In the genomic region with DNA sequence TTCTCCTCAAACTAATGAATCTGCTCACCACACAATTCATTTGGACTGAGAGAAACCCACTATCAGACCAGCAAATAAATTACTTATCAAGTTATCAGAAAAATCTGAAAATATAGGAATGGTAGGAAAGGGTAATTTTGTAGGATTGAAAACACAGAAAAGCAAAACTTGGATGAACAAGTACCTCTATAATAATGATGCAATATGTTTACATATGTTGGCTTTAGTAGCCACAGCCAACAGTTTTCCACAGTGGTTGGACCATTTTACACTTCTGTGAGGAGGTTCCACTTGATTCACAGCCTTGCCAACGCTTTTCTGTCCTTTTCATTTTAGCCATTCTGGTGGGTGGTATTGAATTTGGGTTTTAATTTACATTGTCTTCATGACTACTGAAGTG, we compare ENCODE assay signal across 32 cellular contexts.
"Had no signal": no experiment of that assay in that cellular context is flagged by ENCODE, and none has a peak within 500 bp of the region (broad histone marks: within the 10 kb centered on the region; RNA-seq: fewer than 3 reads in every experiment).

No MANE protein-coding gene starts in this region.

- H3K36me3 ChIP-seq: neutrophil, spleen, suprapubic skin, tibial artery, transverse colon, upper lobe of right lung, uterus had no signal

- ATAC-seq: naive thymus-derived CD8-positive, alpha-beta T cell; natural killer cell treated with Interleukin-12 subunit alpha and Interleukin-12 subunit beta and Interleukin-15 and Interleukin-18, amount 100 ng/mL, for 72 hours; psoas muscle; right cardiac atrium; sciatic nerve; stimulated activated memory B cell treated with anti-CD40 and anti-IgM and Interleukin-4, amounts not matched to agents 10 μg/mL and 1 μg/mL and 100 μg/mL, for 72 hours; stimulated activated naive CD8-positive, alpha-beta T cell treated with anti-CD3 and anti-CD28 coated beads, Interleukin-15, amount 100 ng/mL, for 72 hours; stimulated activated naive CD8-positive, alpha-beta T cell treated with anti-CD3 and anti-CD28 coated beads, Interleukin-15, Interleukin-2, amounts not matched to agents 100 U/mL and 50 U/mL, for 24 hours; upper lobe of right lung had no signal

- H3K4me3 Mint-ChIP-seq: naive thymus-derived CD8-positive, alpha-beta T cell; natural killer cell treated with Interleukin-12 subunit alpha and Interleukin-12 subunit beta and Interleukin-15 and Interleukin-18, amount 100 ng/mL, for 72 hours; nephron progenitor cell; neural crest cell; stimulated activated memory B cell treated with anti-CD40 and anti-IgM and Interleukin-4, amounts not matched to agents 10 μg/mL and 1 μg/mL and 100 μg/mL, for 72 hours; stimulated activated naive CD8-positive, alpha-beta T cell treated with anti-CD3 and anti-CD28 coated beads, Interleukin-15, amount 100 ng/mL, for 72 hours; type B pancreatic cell had no signal

- H3K4me1 ChIP-seq: parathyroid adenoma, psoas muscle, spleen, testis, tibial artery, upper lobe of right lung, uterus had no signal

- H3K9me3 ChIP-seq: neutrophil, psoas muscle, spleen, suprapubic skin, testis, tibial artery, transverse colon, upper lobe of right lung, uterus had no signal

- H3K4me1 Mint-ChIP-seq: naive thymus-derived CD8-positive, alpha-beta T cell; nephron progenitor cell; neural crest cell; stimulated activated memory B cell treated with anti-CD40 and anti-IgM and Interleukin-4, amounts not matched to agents 10 μg/mL and 1 μg/mL and 100 μg/mL, for 72 hours; stimulated activated naive CD8-positive, alpha-beta T cell treated with anti-CD3 and anti-CD28 coated beads, Interleukin-15, amount 100 ng/mL, for 72 hours had no signal

- H3K27ac Mint-ChIP-seq: naive thymus-derived CD8-positive, alpha-beta T cell; natural killer cell treated with Interleukin-12 subunit alpha and Interleukin-12 subunit beta and Interleukin-15 and Interleukin-18, amount 100 ng/mL, for 72 hours; nephron progenitor cell; progenitor cell of endocrine pancreas; stimulated activated memory B cell treated with anti-CD40 and anti-IgM and Interleukin-4, amounts not matched to agents 10 μg/mL and 1 μg/mL and 100 μg/mL, for 72 hours; stimulated activated naive CD8-positive, alpha-beta T cell treated with anti-CD3 and anti-CD28 coated beads, Interleukin-15, amount 100 ng/mL, for 72 hours; type B pancreatic cell had no signal

- H3K36me3 Mint-ChIP-seq: naive thymus-derived CD8-positive, alpha-beta T cell; natural killer cell treated with Interleukin-12 subunit alpha and Interleukin-12 subunit beta and Interleukin-15 and Interleukin-18, amount 100 ng/mL, for 72 hours; stimulated activated memory B cell treated with anti-CD40 and anti-IgM and Interleukin-4, amounts not matched to agents 10 μg/mL and 1 μg/mL and 100 μg/mL, for 72 hours; type B pancreatic cell had no signal

- DNase-seq: naive thymus-derived CD8-positive, alpha-beta T cell; nephron progenitor cell; nucleus accumbens; posterior cingulate gyrus; psoas muscle; right cardiac atrium; spleen; stimulated activated CD4-positive, alpha-beta T cell treated with anti-CD3 and anti-CD28 coated beads, Interleukin-12 subunit alpha, Interleukin-12 subunit beta, amount 100 ng/mL, for 4 hours; stimulated activated CD4-positive, alpha-beta T cell treated with anti-CD3 and anti-CD28 coated beads, Interleukin-1b, Interleukin-23, amount 100 ng/mL, for 48 hours; stimulated activated CD4-positive, alpha-beta T cell treated with anti-CD3 and anti-CD28 coated beads, Interleukin-4, amount 100 ng/mL, for 1 hour; stimulated activated CD4-positive, alpha-beta T cell treated with anti-CD3 and anti-CD28 coated beads, Interleukin-4, amount 100 ng/mL, for 4 hours; stimulated activated CD8-positive, alpha-beta memory T cell treated with anti-CD3 and anti-CD28 coated beads, Interleukin-4, amount 100 ng/mL, for 48 hours; stimulated activated naive CD4-positive, alpha-beta T cell; stimulated activated naive CD8-positive, alpha-beta T cell treated with anti-CD3 and anti-CD28 coated beads, Interleukin-15, amount 100 ng/mL, for 72 hours; stimulated activated naive CD8-positive, alpha-beta T cell treated with anti-CD3 and anti-CD28 coated beads, Interleukin-15, Interleukin-2, amounts not matched to agents 100 U/mL and 50 U/mL, for 24 hours; substantia nigra; testis; tibial artery; transverse colon; upper lobe of right lung; uterus had no signal

- H3K27me3 ChIP-seq: neutrophil, testis, transverse colon, upper lobe of right lung, uterus had no signal

- H3K4me3 ChIP-seq: psoas muscle, skin epidermis, smooth muscle cell, spleen, suprapubic skin, testis, tibial artery, transverse colon, upper lobe of right lung, uterus had no signal

- H3K27me3 Mint-ChIP-seq: stimulated activated naive CD8-positive, alpha-beta T cell treated with anti-CD3 and anti-CD28 coated beads, Interleukin-15, amount 100 ng/mL, for 72 hours had no signal

- H3K27ac ChIP-seq: neutrophil, parathyroid adenoma, psoas muscle, skin epidermis, spleen, suprapubic skin, testis, tibial artery, transverse colon, upper lobe of right lung, uterus had no signal
